4 cellular contexts compared by ENCODE assay signal in the genomic region with DNA sequence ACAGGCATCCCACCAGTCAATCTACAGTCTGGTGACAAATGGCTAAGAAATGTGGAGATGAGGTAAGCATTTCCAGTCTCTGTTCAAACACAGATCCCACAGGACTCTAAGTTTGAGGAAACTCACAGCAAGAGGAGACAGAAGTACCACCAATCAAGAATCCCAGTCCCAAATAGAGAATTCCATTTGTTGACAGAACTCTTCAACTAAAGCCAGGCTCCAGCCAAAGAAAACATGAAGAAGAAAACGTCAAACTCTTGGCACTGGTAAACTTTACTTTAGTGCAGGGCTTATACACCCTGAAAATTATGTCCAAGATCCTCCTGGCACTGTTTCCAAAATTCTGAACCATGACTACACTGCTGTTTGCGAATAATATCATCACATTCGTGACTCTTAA. TPM values are rescaled to one million over a fixed set of nuclear protein-coding genes. Genes with fewer than 3 reads are reported as not detected.
"Had no signal": no experiment of that assay in that cellular context is flagged by ENCODE, and none has a peak within 500 bp of the region (broad histone marks: within the 10 kb centered on the region; RNA-seq: fewer than 3 reads in every experiment).

No MANE protein-coding gene starts in this region.

RNA-seq across cellular contexts. Expression of gene CTAGE6, which starts 49.2 kb away (rescaled TPM):
- total RNA-seq: endodermal cell, WTC11 had no signal
- polyA plus RNA-seq: mammary epithelial cell, stomach had no signal
